1 cellular context compared by ENCODE assay signal in the genomic region with DNA sequence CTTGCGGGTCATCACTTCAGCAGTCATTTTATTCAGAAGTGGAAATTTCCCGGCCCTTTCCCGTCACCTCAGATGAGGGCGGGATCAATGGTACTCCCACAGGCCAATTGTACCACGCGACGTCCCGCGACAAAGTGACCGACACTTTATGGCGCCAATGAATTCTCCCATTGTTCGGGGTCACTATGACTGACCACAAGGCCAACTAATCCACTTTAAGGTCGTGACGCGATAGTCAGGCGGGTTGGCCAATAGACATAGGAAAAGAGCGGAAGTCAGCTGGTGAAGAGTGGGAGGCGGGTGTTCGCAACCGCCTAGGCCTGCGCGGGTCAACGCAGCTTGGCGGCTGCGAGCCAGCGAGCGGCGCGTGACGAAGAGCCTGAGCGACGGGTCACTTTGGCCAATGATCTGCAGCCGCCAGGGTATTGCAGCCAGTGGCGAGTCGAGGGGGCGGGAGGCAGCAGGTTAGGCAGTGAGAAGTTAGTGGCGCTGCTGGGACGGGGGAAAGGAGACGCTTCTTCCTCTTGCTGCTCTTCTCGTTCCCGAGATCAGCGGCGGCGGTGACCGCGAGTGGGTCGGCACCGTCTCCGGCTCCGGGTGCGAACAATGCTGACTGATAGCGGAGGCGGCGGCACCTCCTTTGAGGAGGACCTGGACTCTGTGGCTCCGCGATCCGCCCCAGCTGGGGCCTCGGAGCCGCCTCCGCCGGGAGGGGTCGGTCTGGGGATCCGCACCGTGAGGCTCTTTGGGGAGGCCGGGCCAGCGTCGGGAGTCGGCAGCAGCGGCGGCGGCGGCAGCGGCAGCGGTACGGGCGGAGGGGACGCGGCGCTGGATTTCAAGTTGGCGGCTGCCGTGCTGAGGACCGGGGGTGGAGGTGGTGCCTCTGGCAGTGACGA.
TF ChIP-seq lines count a peak whose summit lies in the region.

A gene with protein sequence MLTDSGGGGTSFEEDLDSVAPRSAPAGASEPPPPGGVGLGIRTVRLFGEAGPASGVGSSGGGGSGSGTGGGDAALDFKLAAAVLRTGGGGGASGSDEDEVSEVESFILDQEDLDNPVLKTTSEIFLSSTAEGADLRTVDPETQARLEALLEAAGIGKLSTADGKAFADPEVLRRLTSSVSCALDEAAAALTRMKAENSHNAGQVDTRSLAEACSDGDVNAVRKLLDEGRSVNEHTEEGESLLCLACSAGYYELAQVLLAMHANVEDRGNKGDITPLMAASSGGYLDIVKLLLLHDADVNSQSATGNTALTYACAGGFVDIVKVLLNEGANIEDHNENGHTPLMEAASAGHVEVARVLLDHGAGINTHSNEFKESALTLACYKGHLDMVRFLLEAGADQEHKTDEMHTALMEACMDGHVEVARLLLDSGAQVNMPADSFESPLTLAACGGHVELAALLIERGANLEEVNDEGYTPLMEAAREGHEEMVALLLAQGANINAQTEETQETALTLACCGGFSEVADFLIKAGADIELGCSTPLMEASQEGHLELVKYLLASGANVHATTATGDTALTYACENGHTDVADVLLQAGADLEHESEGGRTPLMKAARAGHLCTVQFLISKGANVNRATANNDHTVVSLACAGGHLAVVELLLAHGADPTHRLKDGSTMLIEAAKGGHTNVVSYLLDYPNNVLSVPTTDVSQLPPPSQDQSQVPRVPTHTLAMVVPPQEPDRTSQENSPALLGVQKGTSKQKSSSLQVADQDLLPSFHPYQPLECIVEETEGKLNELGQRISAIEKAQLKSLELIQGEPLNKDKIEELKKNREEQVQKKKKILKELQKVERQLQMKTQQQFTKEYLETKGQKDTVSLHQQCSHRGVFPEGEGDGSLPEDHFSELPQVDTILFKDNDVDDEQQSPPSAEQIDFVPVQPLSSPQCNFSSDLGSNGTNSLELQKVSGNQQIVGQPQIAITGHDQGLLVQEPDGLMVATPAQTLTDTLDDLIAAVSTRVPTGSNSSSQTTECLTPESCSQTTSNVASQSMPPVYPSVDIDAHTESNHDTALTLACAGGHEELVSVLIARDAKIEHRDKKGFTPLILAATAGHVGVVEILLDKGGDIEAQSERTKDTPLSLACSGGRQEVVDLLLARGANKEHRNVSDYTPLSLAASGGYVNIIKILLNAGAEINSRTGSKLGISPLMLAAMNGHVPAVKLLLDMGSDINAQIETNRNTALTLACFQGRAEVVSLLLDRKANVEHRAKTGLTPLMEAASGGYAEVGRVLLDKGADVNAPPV (N-terminal part only) (plus strand): TSS at position 472 of the 896 bp plus-strand sequence. CDS start 135 bp downstream, at position 607.

TF ChIP-seq in K562, 482 proteins besides CTCF, POLR2A, EP300 and RAD21 (continued from another document and continues in another):
- TF ChIP-seq, protein P1, sequence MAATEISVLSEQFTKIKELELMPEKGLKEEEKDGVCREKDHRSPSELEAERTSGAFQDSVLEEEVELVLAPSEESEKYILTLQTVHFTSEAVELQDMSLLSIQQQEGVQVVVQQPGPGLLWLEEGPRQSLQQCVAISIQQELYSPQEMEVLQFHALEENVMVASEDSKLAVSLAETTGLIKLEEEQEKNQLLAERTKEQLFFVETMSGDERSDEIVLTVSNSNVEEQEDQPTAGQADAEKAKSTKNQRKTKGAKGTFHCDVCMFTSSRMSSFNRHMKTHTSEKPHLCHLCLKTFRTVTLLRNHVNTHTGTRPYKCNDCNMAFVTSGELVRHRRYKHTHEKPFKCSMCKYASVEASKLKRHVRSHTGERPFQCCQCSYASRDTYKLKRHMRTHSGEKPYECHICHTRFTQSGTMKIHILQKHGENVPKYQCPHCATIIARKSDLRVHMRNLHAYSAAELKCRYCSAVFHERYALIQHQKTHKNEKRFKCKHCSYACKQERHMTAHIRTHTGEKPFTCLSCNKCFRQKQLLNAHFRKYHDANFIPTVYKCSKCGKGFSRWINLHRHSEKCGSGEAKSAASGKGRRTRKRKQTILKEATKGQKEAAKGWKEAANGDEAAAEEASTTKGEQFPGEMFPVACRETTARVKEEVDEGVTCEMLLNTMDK (IDR thresholded peaks at IDR 0.05; ENCODE audit: borderline replicate concordance, insufficient read depth, low read depth, low read length, poor library complexity, severe bottlenecking) = no peak
- TF ChIP-seq, protein P2, sequence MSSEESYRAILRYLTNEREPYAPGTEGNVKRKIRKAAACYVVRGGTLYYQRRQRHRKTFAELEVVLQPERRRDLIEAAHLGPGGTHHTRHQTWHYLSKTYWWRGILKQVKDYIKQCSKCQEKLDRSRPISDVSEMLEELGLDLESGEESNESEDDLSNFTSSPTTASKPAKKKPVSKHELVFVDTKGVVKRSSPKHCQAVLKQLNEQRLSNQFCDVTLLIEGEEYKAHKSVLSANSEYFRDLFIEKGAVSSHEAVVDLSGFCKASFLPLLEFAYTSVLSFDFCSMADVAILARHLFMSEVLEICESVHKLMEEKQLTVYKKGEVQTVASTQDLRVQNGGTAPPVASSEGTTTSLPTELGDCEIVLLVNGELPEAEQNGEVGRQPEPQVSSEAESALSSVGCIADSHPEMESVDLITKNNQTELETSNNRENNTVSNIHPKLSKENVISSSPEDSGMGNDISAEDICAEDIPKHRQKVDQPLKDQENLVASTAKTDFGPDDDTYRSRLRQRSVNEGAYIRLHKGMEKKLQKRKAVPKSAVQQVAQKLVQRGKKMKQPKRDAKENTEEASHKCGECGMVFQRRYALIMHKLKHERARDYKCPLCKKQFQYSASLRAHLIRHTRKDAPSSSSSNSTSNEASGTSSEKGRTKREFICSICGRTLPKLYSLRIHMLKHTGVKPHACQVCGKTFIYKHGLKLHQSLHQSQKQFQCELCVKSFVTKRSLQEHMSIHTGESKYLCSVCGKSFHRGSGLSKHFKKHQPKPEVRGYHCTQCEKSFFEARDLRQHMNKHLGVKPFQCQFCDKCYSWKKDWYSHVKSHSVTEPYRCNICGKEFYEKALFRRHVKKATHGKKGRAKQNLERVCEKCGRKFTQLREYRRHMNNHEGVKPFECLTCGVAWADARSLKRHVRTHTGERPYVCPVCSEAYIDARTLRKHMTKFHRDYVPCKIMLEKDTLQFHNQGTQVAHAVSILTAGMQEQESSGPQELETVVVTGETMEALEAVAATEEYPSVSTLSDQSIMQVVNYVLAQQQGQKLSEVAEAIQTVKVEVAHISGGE (CRISPR knock-in tag; IDR thresholded peaks at IDR 0.05) = no peak
- TF ChIP-seq ZNF347 (CRISPR knock-in tag; IDR thresholded peaks at IDR 0.05; ENCODE audit: low read depth) (no peak), ZEB2 (IDR thresholded peaks at IDR 0.05) (no peak), BMI1 (IDR thresholded peaks at IDR 0.05; ENCODE audit: low read length) (no peak), ZNF212 (CRISPR knock-in tag; IDR thresholded peaks at IDR 0.05) (peak; percentile 78), DNMT1 (IDR thresholded peaks at IDR 0.05) (no peak), HDAC1 (IDR thresholded peaks at IDR 0.05) (peak in 1 of 2 experiments; percentile 86; a peak in 2 of 4 replicates), KLF6 (CRISPR knock-in tag; IDR thresholded peaks at IDR 0.05; ENCODE audit: borderline replicate concordance) (no peak), HDAC6 (IDR thresholded peaks at IDR 0.05; ENCODE audit: low read depth, low read length) (no peak), FOXA1 (IDR thresholded peaks at IDR 0.05; ENCODE audit: borderline replicate concordance) (no peak), ZNF57 (CRISPR knock-in tag; IDR thresholded peaks at IDR 0.05) (0 out of 2 replicates have a peak, but pooled peaks have one; percentile 71), SMARCB1 (IDR thresholded peaks at IDR 0.05; ENCODE audit: insufficient read length, low read depth) (no peak), ZC3H11A (IDR thresholded peaks at IDR 0.05; ENCODE audit: low read depth, low read length) (no peak), SNRNP70 (optimal IDR thresholded peaks at IDR 0.05; ENCODE audit: low read depth, low read length) (no peak), ZNF143 (CRISPR knock-in tag; IDR thresholded peaks at IDR 0.05) (no peak), ZNF79 (CRISPR knock-in tag; IDR thresholded peaks at IDR 0.05; ENCODE audit: low read depth) (no peak), RFX5 (IDR thresholded peaks at IDR 0.05; ENCODE audit: low read depth, low read length) (no peak)
- TF ChIP-seq, protein P3, sequence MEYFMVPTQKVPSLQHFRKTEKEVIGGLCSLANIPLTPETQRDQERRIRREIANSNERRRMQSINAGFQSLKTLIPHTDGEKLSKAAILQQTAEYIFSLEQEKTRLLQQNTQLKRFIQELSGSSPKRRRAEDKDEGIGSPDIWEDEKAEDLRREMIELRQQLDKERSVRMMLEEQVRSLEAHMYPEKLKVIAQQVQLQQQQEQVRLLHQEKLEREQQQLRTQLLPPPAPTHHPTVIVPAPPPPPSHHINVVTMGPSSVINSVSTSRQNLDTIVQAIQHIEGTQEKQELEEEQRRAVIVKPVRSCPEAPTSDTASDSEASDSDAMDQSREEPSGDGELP (CRISPR knock-in tag; IDR thresholded peaks at IDR 0.05; ENCODE audit: borderline replicate concordance) = peak; percentile 98
- TF ChIP-seq, protein P4, sequence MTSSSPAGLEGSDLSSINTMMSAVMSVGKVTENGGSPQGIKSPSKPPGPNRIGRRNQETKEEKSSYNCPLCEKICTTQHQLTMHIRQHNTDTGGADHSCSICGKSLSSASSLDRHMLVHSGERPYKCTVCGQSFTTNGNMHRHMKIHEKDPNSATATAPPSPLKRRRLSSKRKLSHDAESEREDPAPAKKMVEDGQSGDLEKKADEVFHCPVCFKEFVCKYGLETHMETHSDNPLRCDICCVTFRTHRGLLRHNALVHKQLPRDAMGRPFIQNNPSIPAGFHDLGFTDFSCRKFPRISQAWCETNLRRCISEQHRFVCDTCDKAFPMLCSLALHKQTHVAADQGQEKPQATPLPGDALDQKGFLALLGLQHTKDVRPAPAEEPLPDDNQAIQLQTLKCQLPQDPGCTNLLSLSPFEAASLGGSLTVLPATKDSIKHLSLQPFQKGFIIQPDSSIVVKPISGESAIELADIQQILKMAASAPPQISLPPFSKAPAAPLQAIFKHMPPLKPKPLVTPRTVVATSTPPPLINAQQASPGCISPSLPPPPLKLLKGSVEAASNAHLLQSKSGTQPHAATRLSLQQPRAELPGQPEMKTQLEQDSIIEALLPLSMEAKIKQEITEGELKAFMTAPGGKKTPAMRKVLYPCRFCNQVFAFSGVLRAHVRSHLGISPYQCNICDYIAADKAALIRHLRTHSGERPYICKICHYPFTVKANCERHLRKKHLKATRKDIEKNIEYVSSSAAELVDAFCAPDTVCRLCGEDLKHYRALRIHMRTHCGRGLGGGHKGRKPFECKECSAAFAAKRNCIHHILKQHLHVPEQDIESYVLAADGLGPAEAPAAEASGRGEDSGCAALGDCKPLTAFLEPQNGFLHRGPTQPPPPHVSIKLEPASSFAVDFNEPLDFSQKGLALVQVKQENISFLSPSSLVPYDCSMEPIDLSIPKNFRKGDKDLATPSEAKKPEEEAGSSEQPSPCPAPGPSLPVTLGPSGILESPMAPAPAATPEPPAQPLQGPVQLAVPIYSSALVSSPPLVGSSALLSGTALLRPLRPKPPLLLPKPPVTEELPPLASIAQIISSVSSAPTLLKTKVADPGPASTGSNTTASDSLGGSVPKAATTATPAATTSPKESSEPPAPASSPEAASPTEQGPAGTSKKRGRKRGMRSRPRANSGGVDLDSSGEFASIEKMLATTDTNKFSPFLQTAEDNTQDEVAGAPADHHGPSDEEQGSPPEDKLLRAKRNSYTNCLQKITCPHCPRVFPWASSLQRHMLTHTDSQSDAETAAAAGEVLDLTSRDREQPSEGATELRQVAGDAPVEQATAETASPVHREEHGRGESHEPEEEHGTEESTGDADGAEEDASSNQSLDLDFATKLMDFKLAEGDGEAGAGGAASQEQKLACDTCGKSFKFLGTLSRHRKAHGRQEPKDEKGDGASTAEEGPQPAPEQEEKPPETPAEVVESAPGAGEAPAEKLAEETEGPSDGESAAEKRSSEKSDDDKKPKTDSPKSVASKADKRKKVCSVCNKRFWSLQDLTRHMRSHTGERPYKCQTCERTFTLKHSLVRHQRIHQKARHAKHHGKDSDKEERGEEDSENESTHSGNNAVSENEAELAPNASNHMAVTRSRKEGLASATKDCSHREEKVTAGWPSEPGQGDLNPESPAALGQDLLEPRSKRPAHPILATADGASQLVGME (CRISPR knock-in tag; IDR thresholded peaks at IDR 0.05) = peak; percentile 89
- TF ChIP-seq, protein P5, sequence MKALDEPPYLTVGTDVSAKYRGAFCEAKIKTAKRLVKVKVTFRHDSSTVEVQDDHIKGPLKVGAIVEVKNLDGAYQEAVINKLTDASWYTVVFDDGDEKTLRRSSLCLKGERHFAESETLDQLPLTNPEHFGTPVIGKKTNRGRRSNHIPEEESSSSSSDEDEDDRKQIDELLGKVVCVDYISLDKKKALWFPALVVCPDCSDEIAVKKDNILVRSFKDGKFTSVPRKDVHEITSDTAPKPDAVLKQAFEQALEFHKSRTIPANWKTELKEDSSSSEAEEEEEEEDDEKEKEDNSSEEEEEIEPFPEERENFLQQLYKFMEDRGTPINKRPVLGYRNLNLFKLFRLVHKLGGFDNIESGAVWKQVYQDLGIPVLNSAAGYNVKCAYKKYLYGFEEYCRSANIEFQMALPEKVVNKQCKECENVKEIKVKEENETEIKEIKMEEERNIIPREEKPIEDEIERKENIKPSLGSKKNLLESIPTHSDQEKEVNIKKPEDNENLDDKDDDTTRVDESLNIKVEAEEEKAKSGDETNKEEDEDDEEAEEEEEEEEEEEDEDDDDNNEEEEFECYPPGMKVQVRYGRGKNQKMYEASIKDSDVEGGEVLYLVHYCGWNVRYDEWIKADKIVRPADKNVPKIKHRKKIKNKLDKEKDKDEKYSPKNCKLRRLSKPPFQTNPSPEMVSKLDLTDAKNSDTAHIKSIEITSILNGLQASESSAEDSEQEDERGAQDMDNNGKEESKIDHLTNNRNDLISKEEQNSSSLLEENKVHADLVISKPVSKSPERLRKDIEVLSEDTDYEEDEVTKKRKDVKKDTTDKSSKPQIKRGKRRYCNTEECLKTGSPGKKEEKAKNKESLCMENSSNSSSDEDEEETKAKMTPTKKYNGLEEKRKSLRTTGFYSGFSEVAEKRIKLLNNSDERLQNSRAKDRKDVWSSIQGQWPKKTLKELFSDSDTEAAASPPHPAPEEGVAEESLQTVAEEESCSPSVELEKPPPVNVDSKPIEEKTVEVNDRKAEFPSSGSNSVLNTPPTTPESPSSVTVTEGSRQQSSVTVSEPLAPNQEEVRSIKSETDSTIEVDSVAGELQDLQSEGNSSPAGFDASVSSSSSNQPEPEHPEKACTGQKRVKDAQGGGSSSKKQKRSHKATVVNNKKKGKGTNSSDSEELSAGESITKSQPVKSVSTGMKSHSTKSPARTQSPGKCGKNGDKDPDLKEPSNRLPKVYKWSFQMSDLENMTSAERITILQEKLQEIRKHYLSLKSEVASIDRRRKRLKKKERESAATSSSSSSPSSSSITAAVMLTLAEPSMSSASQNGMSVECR (CRISPR knock-in tag; IDR thresholded peaks at IDR 0.05) = no peak; the same call in 1 of the 2 replicates
- TF ChIP-seq, protein P6, sequence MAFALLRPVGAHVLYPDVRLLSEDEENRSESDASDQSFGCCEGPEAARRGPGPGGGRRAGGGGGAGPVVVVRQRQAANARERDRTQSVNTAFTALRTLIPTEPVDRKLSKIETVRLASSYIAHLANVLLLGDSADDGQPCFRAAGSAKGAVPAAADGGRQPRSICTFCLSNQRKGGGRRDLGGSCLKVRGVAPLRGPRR (CRISPR knock-in tag; IDR thresholded peaks at IDR 0.05) = no peak
- TF ChIP-seq, protein P7, sequence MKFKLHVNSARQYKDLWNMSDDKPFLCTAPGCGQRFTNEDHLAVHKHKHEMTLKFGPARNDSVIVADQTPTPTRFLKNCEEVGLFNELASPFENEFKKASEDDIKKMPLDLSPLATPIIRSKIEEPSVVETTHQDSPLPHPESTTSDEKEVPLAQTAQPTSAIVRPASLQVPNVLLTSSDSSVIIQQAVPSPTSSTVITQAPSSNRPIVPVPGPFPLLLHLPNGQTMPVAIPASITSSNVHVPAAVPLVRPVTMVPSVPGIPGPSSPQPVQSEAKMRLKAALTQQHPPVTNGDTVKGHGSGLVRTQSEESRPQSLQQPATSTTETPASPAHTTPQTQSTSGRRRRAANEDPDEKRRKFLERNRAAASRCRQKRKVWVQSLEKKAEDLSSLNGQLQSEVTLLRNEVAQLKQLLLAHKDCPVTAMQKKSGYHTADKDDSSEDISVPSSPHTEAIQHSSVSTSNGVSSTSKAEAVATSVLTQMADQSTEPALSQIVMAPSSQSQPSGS (CRISPR knock-in tag; IDR thresholded peaks at IDR 0.05) = no peak
